In the genomic region with DNA sequence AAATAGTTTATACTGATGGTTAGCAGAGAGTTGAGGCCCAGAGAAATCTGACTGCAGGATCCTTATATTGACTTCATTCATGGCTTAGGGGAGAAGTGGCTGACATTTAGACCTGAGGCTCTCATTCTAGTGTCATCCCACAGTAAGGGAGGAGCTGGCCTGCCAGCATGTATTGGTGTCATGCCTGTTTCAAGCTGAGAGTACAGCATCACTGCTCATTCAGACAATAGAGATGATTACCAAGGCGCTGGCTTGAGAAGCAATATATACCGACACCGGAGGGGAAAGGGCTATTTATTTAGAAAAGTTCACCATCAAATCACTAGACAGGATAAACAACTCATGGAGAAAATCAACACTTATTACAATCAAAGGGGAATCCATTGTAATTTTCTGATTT, we compare ENCODE assay signal across 17 cellular contexts.
DNase-seq lines count a peak whose midpoint lies in the region; TF ChIP-seq lines count a peak whose summit lies in the region.
"Had no signal": no experiment of that assay in that cellular context is flagged by ENCODE, and none has a peak within 500 bp of the region (broad histone marks: within the 10 kb centered on the region; RNA-seq: fewer than 3 reads in every experiment).

No MANE protein-coding gene starts in this region.

- H3K4me3 ChIP-seq in dorsolateral prefrontal cortex = peak overlapping the region in 2 of 59 donors; percentile 11 to 19
- H3K4me3 ChIP-seq in CD4-positive, alpha-beta memory T cell (ENCODE audit: low read length in 2 of 2) = no peak overlapping the region

- H3K9me3 Mint-ChIP-seq in CD4-positive, alpha-beta memory T cell = no peaks in the 10 kb centered on the region
- H3K9me3 Mint-ChIP-seq: CD4-positive, alpha-beta T cell; T-cell had no signal

- POLR2A ChIA-PET in CD4-positive, alpha-beta memory T cell (lab: Charles Lee; ENCODE audit: partially characterized antibody) = no interaction called here

- intact Hi-C loops in dorsolateral prefrontal cortex (cut with DNase I) = no loop called here
- intact Hi-C loops in CD4-positive, alpha-beta memory T cell (cut with micrococcal nuclease) = no loop called here

- peak overlapping the region in 50 of 59 donors; percentile 1 to 76 (median 57) for H3K27ac ChIP-seq in dorsolateral prefrontal cortex
- H3K27ac ChIP-seq in CD4-positive, alpha-beta memory T cell (ENCODE audit: low read depth, low read length) = no peak overlapping the region
- H3K27ac ChIP-seq: KMS-11 had no signal

- DNase-seq in NCI-H146 (lab: John Stamatoyannopoulos, UW) (peak; percentile 43), NCI-H345 treated with DMSO at 0.1 percent for 48 hours (lab: John Stamatoyannopoulos, UW; ENCODE audit: unreplicated experiment) (peak; percentile 27), dorsolateral prefrontal cortex (peak in 2 of 10 donors; percentile 20 to 38), putamen (ENCODE audit: low spot score) (peak; percentile 46), GM19238 (ENCODE audit: insufficient read length, low spot score) (no peak), NOMO-1 treated with DMSO at 0.1 percent for 48 hours (lab: John Stamatoyannopoulos, UW; ENCODE audit: unreplicated experiment) (no peak), NCI-H2029 (lab: John Stamatoyannopoulos, UW) (no peak)
- DNase-seq in CD4-positive, alpha-beta memory T cell = no peak
- DNase-seq: ACHN; CD4-positive, alpha-beta T cell; H7; NCI-H1092 treated with DMSO at 0.1 percent for 48 hours; NCI-H2081 treated with DMSO at 0.1 percent for 48 hours; NCI-H510A; T-cell had no signal

- H3K4me1 ChIP-seq in CD4-positive, alpha-beta memory T cell (ENCODE audit: insufficient read depth, low read length) = no peaks in the 10 kb centered on the region

- H3K4me3 Mint-ChIP-seq in CD4-positive, alpha-beta memory T cell = no peak overlapping the region
- H3K4me3 Mint-ChIP-seq: B cell; CD4-positive, alpha-beta T cell; T-cell had no signal

- H3K36me3 ChIP-seq in CD4-positive, alpha-beta memory T cell (ENCODE audit: insufficient read depth, low read length) = no peaks in the 10 kb centered on the region

- peaks cover 1 to 5% of the 10 kb centered on the region in 2 donors for H3K27me3 Mint-ChIP-seq in CD4-positive, alpha-beta memory T cell

- no peak for TF ChIP-seq CTCF in dorsolateral prefrontal cortex (IDR thresholded peaks at IDR 0.05 in 54 of 56, conservative IDR thresholded peaks at IDR 0.05 in 2 of 56; ENCODE audit: low read depth in 1 of 56, partially characterized antibody in 56 of 56)

- CTCF ChIA-PET in CD4-positive, alpha-beta memory T cell (lab: Charles Lee; ENCODE audit: partially characterized antibody) = no interaction called here

- H3K9me3 ChIP-seq in CD4-positive, alpha-beta memory T cell (ENCODE audit: control insufficient read depth in 1 of 2, low read length in 2 of 2) = no peaks in the 10 kb centered on the region

- no peak overlapping the region for H3K27ac Mint-ChIP-seq in CD4-positive, alpha-beta memory T cell
- H3K27ac Mint-ChIP-seq: B cell; CD4-positive, alpha-beta T cell; T-cell had no signal

- H3K27me3 ChIP-seq in dorsolateral prefrontal cortex = no peaks in the 10 kb centered on the region
- H3K27me3 ChIP-seq in CD4-positive, alpha-beta memory T cell (ENCODE audit: insufficient read depth, low read length) = no peaks in the 10 kb centered on the region

- no peaks in the 10 kb centered on the region for H3K36me3 Mint-ChIP-seq in CD4-positive, alpha-beta memory T cell
- H3K36me3 Mint-ChIP-seq: T-cell had no signal

- H3K4me1 Mint-ChIP-seq in CD4-positive, alpha-beta memory T cell = no peaks in the 10 kb centered on the region
- H3K4me1 Mint-ChIP-seq: B cell, T-cell had no signal

Comparison
In these comparisons a context has a peak if more than half of its experiments do, and no peak if none do; other contexts are left out.
1. DNase-seq: peak in NCI-H146 (single experiment), NCI-H345 treated with DMSO at 0.1 percent for 48 hours (single experiment) and putamen (single experiment); none in GM19238 (single experiment), NOMO-1 treated with DMSO at 0.1 percent for 48 hours (single experiment), NCI-H2029 (single experiment) and CD4-positive, alpha-beta memory T cell (0 of 5).